29 cellular contexts compared by ENCODE assay signal in genomic region chr6:133787859-133788505, GRCh38.
"Had no signal": no experiment of that assay in that cellular context is flagged by ENCODE, and none has a peak within 500 bp of the region (broad histone marks: within the 10 kb centered on the region; RNA-seq: fewer than 3 reads in every experiment).

No MANE protein-coding gene starts in this region.

- H3K27me3 ChIP-seq: breast epithelium, colonic mucosa had no signal

- H3K9me3 ChIP-seq: breast epithelium, colonic mucosa had no signal

- H3K4me1 Mint-ChIP-seq: activated B cell treated with CpG ODN at 0.5 μM for 24 hours; activated T-helper 17 cell treated with anti-CD3 and anti-CD28 coated beads, Interleukin-2, amount 50 U/mL, for 72 hours; brain had no signal

- DNase-seq: activated B cell treated with CpG ODN at 0.5 μM for 24 hours; activated CD4-positive, alpha-beta T cell treated with anti-CD3 and anti-CD28 coated beads for 48 hours; activated CD4-positive, alpha-beta T cell treated with anti-CD3 and anti-CD28 coated beads, Interleukin-2, amount 50 U/mL, for 1 hour; activated CD4-positive, alpha-beta T cell treated with anti-CD3 and anti-CD28 coated beads, Interleukin-2, amount 50 U/mL, for 48 hours; activated CD8-positive, alpha-beta memory T cell treated with anti-CD3 and anti-CD28 coated beads for 24 hours; activated CD8-positive, alpha-beta T cell treated with anti-CD3 and anti-CD28 coated beads for 36 hours; activated effector memory CD4-positive, alpha-beta T cell treated with Interleukin-2 at 50 U/mL for 16 hours; activated gamma-delta T cell treated with Interleukin-2 at 50 U/mL for 16 hours; activated naive CD4-positive, alpha-beta T cell treated with anti-CD3 and anti-CD28 coated beads, Interleukin-2, amount 50 U/mL, for 16 hours; activated naive CD4-positive, alpha-beta T cell treated with Interleukin-2 at 50 U/mL for 16 hours; activated T-cell treated with anti-CD3 and anti-CD28 coated beads, Interleukin-2, amount 50 U/mL, for 4 hours; amniotic stem cell; anterior cingulate cortex; central memory CD4-positive, alpha-beta T cell; cerebellar nuclear complex; colonic mucosa; effector CD8-positive, alpha-beta T cell; head of caudate nucleus; T-helper 9 cell; WERI-Rb-1 had no signal

- H3K36me3 ChIP-seq: breast epithelium, cardiac muscle cell, colonic mucosa, WERI-Rb-1 had no signal

- H3K9me3 Mint-ChIP-seq: activated CD8-positive, alpha-beta T cell treated with anti-CD3 and anti-CD28 coated beads for 36 hours; activated T-helper 17 cell treated with anti-CD3 and anti-CD28 coated beads, Interleukin-2, amount 50 U/mL, for 72 hours; T-helper 1 cell treated with Interleukin-12 subunit alpha and Interleukin-12 subunit beta and Interleukin-4 antibody, amounts not matched to agents 30 μg/mL and 1 μg/mL, for 36 hours had no signal

- H3K4me3 Mint-ChIP-seq: activated B cell treated with CpG ODN at 0.5 μM for 24 hours; activated CD8-positive, alpha-beta T cell treated with anti-CD3 and anti-CD28 coated beads for 36 hours; activated naive CD8-positive, alpha-beta T cell; activated T-cell treated with anti-CD3 and anti-CD28 coated beads, Interleukin-2, amount 50 U/mL, for 4 hours; activated T-helper 17 cell treated with anti-CD3 and anti-CD28 coated beads, Interleukin-2, amount 50 U/mL, for 72 hours; brain; T-helper 1 cell treated with Interleukin-12 subunit alpha and Interleukin-12 subunit beta and Interleukin-4 antibody, amounts not matched to agents 30 μg/mL and 1 μg/mL, for 36 hours had no signal

- H3K36me3 Mint-ChIP-seq: activated naive CD8-positive, alpha-beta T cell; brain had no signal

- H3K27ac Mint-ChIP-seq: activated B cell treated with CpG ODN at 0.5 μM for 24 hours; activated CD8-positive, alpha-beta T cell treated with anti-CD3 and anti-CD28 coated beads for 36 hours; activated naive CD8-positive, alpha-beta T cell; activated T-helper 17 cell treated with anti-CD3 and anti-CD28 coated beads, Interleukin-2, amount 50 U/mL, for 72 hours; brain; T-helper 1 cell treated with Interleukin-12 subunit alpha and Interleukin-12 subunit beta and Interleukin-4 antibody, amounts not matched to agents 30 μg/mL and 1 μg/mL, for 36 hours had no signal

- H3K27ac ChIP-seq: breast epithelium, cardiac muscle cell, colonic mucosa, epithelial cell of prostate, WERI-Rb-1 had no signal

- H3K27me3 Mint-ChIP-seq: activated B cell treated with CpG ODN at 0.5 μM for 24 hours, brain had no signal

- H3K4me1 ChIP-seq: breast epithelium, colonic mucosa had no signal

- ATAC-seq: activated CD4-positive, CD25-positive, alpha-beta regulatory T cell treated with anti-CD3 and anti-CD28 coated beads, Interleukin-2, amount 50 U/mL, for 24 hours; activated CD8-positive, alpha-beta T cell treated with anti-CD3 and anti-CD28 coated beads for 36 hours; activated T-cell treated with anti-CD3 and anti-CD28 coated beads, Interleukin-2, amount 50 U/mL, for 4 hours; esophagus mucosa had no signal

- H3K4me3 ChIP-seq: breast epithelium, cardiac muscle cell, colonic mucosa had no signal
